Comparison of ENCODE assay signal across 8 cellular contexts in genomic region chr2:72147303-72147970, GRCh38. TPM values are rescaled to one million over a fixed set of nuclear protein-coding genes. Genes with fewer than 3 reads are reported as not detected.
A peak's percentile ranks its signal among the peaks of the same experiment; 100 is the strongest.
DNase-seq lines count a peak whose midpoint lies in the region; ATAC-seq and TF ChIP-seq lines count a peak whose summit lies in the region.

TSS of gene CYP26B1 (minus strand) at chr2:72147862. CDS start at chr2:72147834, 28 bp downstream.

- H3K27ac ChIP-seq in CD4-positive, alpha-beta T cell (ENCODE audit: low read depth, low read length), result no peak within 1 kb of the TSS
- no peak within 1 kb of the TSS for H3K27ac ChIP-seq in upper lobe of left lung

- H3K36me3 Mint-ChIP-seq in CD4-positive, alpha-beta T cell (ENCODE audit: low read depth), result no peaks in the 10 kb centered on the region
- H3K36me3 Mint-ChIP-seq in dendritic cell treated with granulocyte-macrophage colony-stimulating factor and Interleukin-4, amounts not matched to agents 40 ng/mL and 50 ng/mL, for 4 days (ENCODE audit: low read depth), result no peaks in the 10 kb centered on the region

- peak within 1 kb of the TSS; percentile 88 for H3K4me3 Mint-ChIP-seq in CD4-positive, alpha-beta T cell
- peak within 1 kb of the TSS; percentile 66 for H3K4me3 Mint-ChIP-seq in dendritic cell treated with granulocyte-macrophage colony-stimulating factor and Interleukin-4, amounts not matched to agents 40 ng/mL and 50 ng/mL, for 4 days

- no peak for TF ChIP-seq EP300 in upper lobe of left lung (IDR thresholded peaks at IDR 0.05)

- H3K36me3 ChIP-seq in upper lobe of left lung, result no peaks in the 10 kb centered on the region

- H3K4me1 ChIP-seq in upper lobe of left lung, result peaks cover 63 to 80% (median 70%) of the 10 kb centered on the region in 4 donors

- TF ChIP-seq POLR2A in upper lobe of left lung (IDR thresholded peaks at IDR 0.05), result no peak

- H3K27me3 Mint-ChIP-seq in CD4-positive, alpha-beta T cell, result peaks cover 81% of the 10 kb centered on the region
- H3K27me3 Mint-ChIP-seq in dendritic cell treated with granulocyte-macrophage colony-stimulating factor and Interleukin-4, amounts not matched to agents 40 ng/mL and 50 ng/mL, for 4 days, result peaks cover 93% of the 10 kb centered on the region

- intact Hi-C loops in CD4-positive, alpha-beta T cell (cut with DNase I, micrococcal nuclease), result no loop called here
- intact Hi-C loops in dendritic cell treated with granulocyte-macrophage colony-stimulating factor and Interleukin-4, amounts not matched to agents 40 ng/mL and 50 ng/mL, for 4 days (cut with micrococcal nuclease), result loop anchor here (5.0 kb wide), 1 partner anchor 600 kb away; no protein-coding TSS in a partner anchor

- H3K9me3 ChIP-seq in CD4-positive, alpha-beta T cell (ENCODE audit: control insufficient read depth, low read length), result no peaks in the 10 kb centered on the region
- no peaks in the 10 kb centered on the region for H3K9me3 ChIP-seq in upper lobe of left lung

- no peak for ATAC-seq in CD4-positive, alpha-beta T cell (ENCODE audit: poor library complexity)
- ATAC-seq in upper lobe of left lung (ENCODE audit: low FRiP score in 2 of 2) (no peak), GM19035 (IDR thresholded peaks at IDR 0.05; ENCODE audit: unreplicated experiment) (no peak)

- H3K27me3 ChIP-seq in CD4-positive, alpha-beta T cell (ENCODE audit: control insufficient read depth, insufficient read depth, low read length), result peaks cover 76% of the 10 kb centered on the region
- peaks cover 1 to 66% (median 38%) of the 10 kb centered on the region in 4 donors for H3K27me3 ChIP-seq in upper lobe of left lung

- H3K4me1 Mint-ChIP-seq in CD4-positive, alpha-beta T cell (ENCODE audit: low read depth), result peaks cover 48% of the 10 kb centered on the region
- H3K4me1 Mint-ChIP-seq in dendritic cell treated with granulocyte-macrophage colony-stimulating factor and Interleukin-4, amounts not matched to agents 40 ng/mL and 50 ng/mL, for 4 days (ENCODE audit: low read depth), result peaks cover 51% of the 10 kb centered on the region

- no peaks in the 10 kb centered on the region for H3K9me3 Mint-ChIP-seq in CD4-positive, alpha-beta T cell
- no peaks in the 10 kb centered on the region for H3K9me3 Mint-ChIP-seq in dendritic cell treated with granulocyte-macrophage colony-stimulating factor and Interleukin-4, amounts not matched to agents 40 ng/mL and 50 ng/mL, for 4 days

- POLR2A ChIA-PET in CD4-positive, alpha-beta T cell (lab: Charles Lee), result no interaction called here

- DNase-seq in CD4-positive, alpha-beta T cell, result peak in 1 of 10 experiments; percentile 32
- DNase-seq in NCI-H146 treated with DMSO at 0.1 percent for 48 hours (lab: John Stamatoyannopoulos, UW; ENCODE audit: unreplicated experiment), result peak; percentile 36
- DNase-seq in mesenteric fat pad (ENCODE audit: low spot score), result peak; percentile 88
- peak in 1 of 2 donors; percentile 86 for DNase-seq in upper lobe of left lung
- no peak for DNase-seq in NCI-H128 (lab: John Stamatoyannopoulos, UW; ENCODE audit: unreplicated experiment)
- DNase-seq in stimulated activated naive CD4-positive, alpha-beta T cell (lab: John Stamatoyannopoulos, UW), result no peak

- H3K27ac Mint-ChIP-seq in CD4-positive, alpha-beta T cell, result no peak within 1 kb of the TSS
- H3K27ac Mint-ChIP-seq in dendritic cell treated with granulocyte-macrophage colony-stimulating factor and Interleukin-4, amounts not matched to agents 40 ng/mL and 50 ng/mL, for 4 days, result no peak within 1 kb of the TSS

- CTCF ChIA-PET in CD4-positive, alpha-beta T cell (lab: Charles Lee), result no interaction called here

- no peak for TF ChIP-seq CTCF in CD4-positive, alpha-beta T cell (IDR thresholded peaks at IDR 0.05)
- no peak for TF ChIP-seq CTCF in upper lobe of left lung (IDR thresholded peaks at IDR 0.05)

- 1 to 3% methylated on average over 22 to 23 of the region's 69 CpGs for WGBS in upper lobe of left lung, 2 donors

- peak within 1 kb of the TSS in 3 of 4 donors; percentile 39 to 61 (median 57) for H3K4me3 ChIP-seq in upper lobe of left lung

RNA-seq across cellular contexts. Expression of gene CYP26B1, which starts in this region (rescaled TPM):
- total RNA-seq in CD4-positive, alpha-beta T cell, result under 1 TPM in 1 of 2 experiments, not detected in 1; 0.05 TPM
- total RNA-seq in mesenteric fat pad, result 41.9 TPM
- 1 to 10 TPM in 4 of 6 donors, under 1 TPM in 1, not detected in 1; 0.89 to 4.8 (median 4.5) TPM for total RNA-seq in upper lobe of left lung

Comparison
In these comparisons a context has a peak if more than half of its experiments do, and no peak if none do; other contexts are left out.
1. DNase-seq: peak in NCI-H146 treated with DMSO at 0.1 percent for 48 hours (single experiment) and mesenteric fat pad (single experiment); none in NCI-H128 (single experiment) and stimulated activated naive CD4-positive, alpha-beta T cell (0 of 6).